ENCODE assay signal across 1 cellular context in the genomic region with DNA sequence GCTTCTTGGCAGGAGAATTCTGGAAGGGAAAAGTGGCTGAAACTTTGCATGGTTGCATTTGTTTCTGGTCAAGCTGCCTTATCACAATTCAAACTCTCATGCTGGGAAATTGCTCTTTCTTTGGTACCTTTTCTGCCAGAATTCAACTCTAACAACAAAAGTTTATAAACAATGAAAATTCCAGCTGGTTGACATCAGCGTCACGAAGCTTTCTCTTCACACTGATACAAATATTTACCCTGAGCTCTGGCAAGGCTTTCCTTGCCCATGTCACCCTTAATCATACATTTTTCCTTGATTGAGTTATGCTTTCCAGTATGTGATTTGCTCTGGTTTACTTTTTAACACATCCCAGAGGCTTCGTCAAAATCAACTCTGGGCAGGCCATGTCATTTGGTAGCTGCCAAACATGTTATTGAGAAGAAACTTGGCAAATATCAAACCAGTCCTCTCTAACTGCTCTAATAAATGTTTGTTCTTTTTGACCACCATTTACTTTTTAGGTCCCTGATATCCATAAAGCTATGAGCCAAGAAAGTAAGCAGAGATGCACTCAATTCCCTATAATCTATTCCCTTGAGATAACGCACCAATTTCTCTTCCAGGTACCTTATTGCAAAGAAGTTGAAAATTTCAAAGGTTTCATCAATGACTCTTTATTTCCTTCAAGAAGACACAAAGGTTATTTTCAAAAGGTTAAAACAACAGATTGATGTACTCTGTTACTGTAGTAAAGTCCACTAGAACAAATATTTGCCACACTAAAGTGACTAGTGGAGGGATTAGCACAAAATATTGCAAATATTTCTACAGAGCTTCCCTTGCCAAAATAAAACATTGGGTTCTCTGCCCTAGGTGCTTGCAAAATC.
TF ChIP-seq lines count a peak whose summit lies in the region.

No MANE protein-coding gene starts in this region.

TF ChIP-seq in GM23338, 12 proteins besides CTCF, POLR2A, EP300 and RAD21:
- no peak for TF ChIP-seq ZNF462 (CRISPR knock-in tag; IDR thresholded peaks at IDR 0.05)
- no peak for TF ChIP-seq NANOG (IDR thresholded peaks at IDR 0.05; ENCODE audit: borderline replicate concordance)
- no peak for TF ChIP-seq CREB1 (CRISPR knock-in tag; IDR thresholded peaks at IDR 0.05; ENCODE audit: low read depth)
- TF ChIP-seq ZNF114 (CRISPR knock-in tag; IDR thresholded peaks at IDR 0.05): no peak
- TF ChIP-seq JUNB (IDR thresholded peaks at IDR 0.05; ENCODE audit: unreplicated experiment): no peak
- TF ChIP-seq POLR2AphosphoS5 (IDR thresholded peaks at IDR 0.05; ENCODE audit: low read depth): no peak
- no peak for TF ChIP-seq ETS1 (IDR thresholded peaks at IDR 0.05)
- no peak for TF ChIP-seq ZNF331 (CRISPR knock-in tag; IDR thresholded peaks at IDR 0.05; ENCODE audit: low read depth)
- TF ChIP-seq STAT1 (IDR thresholded peaks at IDR 0.05; ENCODE audit: unreplicated experiment): no peak
- TF ChIP-seq EZH2phosphoT487 (IDR thresholded peaks at IDR 0.05; ENCODE audit: unreplicated experiment): no peak
- TF ChIP-seq EZH2 (IDR thresholded peaks at IDR 0.05; ENCODE audit: low read depth, unreplicated experiment): no peak
- no peak for TF ChIP-seq REST (IDR thresholded peaks at IDR 0.05; ENCODE audit: unreplicated experiment)
